Comparison of ENCODE assay signal across 10 cellular contexts in genomic region chr1:169487153-169487552, GRCh38. TPM values are rescaled to one million over a fixed set of nuclear protein-coding genes. Genes with fewer than 3 reads are reported as not detected.
DNase-seq lines count a peak whose midpoint lies in the region; ATAC-seq, FAIRE-seq and TF ChIP-seq lines count a peak whose summit lies in the region.
"Had no signal": no experiment of that assay in that cellular context is flagged by ENCODE, and none has a peak within 500 bp of the region (broad histone marks: within the 10 kb centered on the region; RNA-seq: fewer than 3 reads in every experiment).

No MANE protein-coding gene starts in this region.

- no peak overlapping the region for H3K4ac ChIP-seq in H1 (replicated peaks; ENCODE audit: insufficient read length, low read depth, low read length)

- POLR2A ChIA-PET in Caco-2 (lab: Charles Lee) (interaction anchor here (1.9 to 2.0 kb wide), 2 partner anchors 20 to 22 kb away, joined by 10 to 13 read pairs; no protein-coding TSS in a partner anchor), H1 (lab: Charles Lee; ENCODE audit: partially characterized antibody) (interaction anchor here (1.0 to 1.6 kb wide), 4 partner anchors 9 to 59 kb away, joined by 3 to 4 read pairs (median 4); no protein-coding TSS in a partner anchor)

- no peak overlapping the region for H4K91ac ChIP-seq in H1 (replicated peaks; ENCODE audit: insufficient read length, low read length)

- H3K79me2 ChIP-seq in OCI-LY1 (ENCODE audit: insufficient read depth, low read length), result no peaks in the 10 kb centered on the region
- peaks cover 10 to 31% of the 10 kb centered on the region in 2 experiments; a peak in 3 of 4 replicates for H3K79me2 ChIP-seq in H1 (ENCODE audit: control insufficient read depth in 1 of 2, insufficient read depth in 2 of 2, low read length in 2 of 2)
- peaks cover 31% of the 10 kb centered on the region for H3K79me2 ChIP-seq in osteoblast (ENCODE audit: insufficient read depth, low read length)

- H3K18ac ChIP-seq in H1 (ENCODE audit: extremely low read depth, low read length), result no peak overlapping the region

- H2BK120ac ChIP-seq in H1 (replicated peaks; ENCODE audit: low read depth, low read length), result no peak overlapping the region

- H3K9me3 ChIP-seq in Caco-2, result no peaks in the 10 kb centered on the region
- H3K9me3 ChIP-seq in OCI-LY1 (ENCODE audit: low read length), result no peaks in the 10 kb centered on the region
- no peaks in the 10 kb centered on the region for H3K9me3 ChIP-seq in H1 (ENCODE audit: insufficient read depth in 2 of 2, low read depth in 1 of 2, low read length in 1 of 2)
- no peaks in the 10 kb centered on the region for H3K9me3 ChIP-seq in osteoblast (ENCODE audit: low read depth, low read length)

- H3K27ac ChIP-seq in OCI-LY1 (ENCODE audit: low read depth, low read length, poor library complexity, severe bottlenecking) (no peak overlapping the region), H1 (ENCODE audit: low read depth, low read length) (no peak overlapping the region), osteoblast (ENCODE audit: low read depth, low read length) (peak overlapping the region; percentile 99)

- CTCF ChIA-PET in Caco-2 (lab: Charles Lee) (interaction anchor here (1.9 kb wide), 1 partner anchor 59 kb away, joined by 15 read pairs; no protein-coding TSS in a partner anchor), H1 (lab: Charles Lee; ENCODE audit: partially characterized antibody) (interaction anchor here (1.0 kb wide), 1 partner anchor 59 kb away, joined by 4 read pairs; no protein-coding TSS in a partner anchor)

- no peak overlapping the region for H4K5ac ChIP-seq in H1 (ENCODE audit: insufficient read length, low read depth, low read length)

- no peak overlapping the region for H2BK15ac ChIP-seq in H1 (ENCODE audit: low read length)

- H4K8ac ChIP-seq in H1 (ENCODE audit: extremely low read depth, insufficient read depth, low read length), result no peak overlapping the region

- H2AFZ ChIP-seq in OCI-LY1 (ENCODE audit: low read length) (no peak overlapping the region), H1 (ENCODE audit: low read length) (no peak overlapping the region), osteoblast (ENCODE audit: low read length) (no peak overlapping the region)

- DNase-seq in Caco-2, result no peak
- no peak for DNase-seq in H1 (ENCODE audit: low read depth in 1 of 2, low spot score in 2 of 2)
- DNase-seq in osteoblast (ENCODE audit: insufficient read length, low spot score, missing footprints), result no peak
- DNase-seq in NCI-H2029 (lab: John Stamatoyannopoulos, UW), result no peak
- DNase-seq in NK-92 treated with Interleukin-12 subunit alpha and Interleukin-12 subunit beta, amount 100 ng/mL, for 24 hours (lab: John Stamatoyannopoulos, UW), result no peak
- DNase-seq: substantia nigra had no signal

- no peak overlapping the region for H3K14ac ChIP-seq in H1 (ENCODE audit: insufficient read length)

- H2BK20ac ChIP-seq in H1 (ENCODE audit: low read length), result no peak overlapping the region

- H3K4me3 Mint-ChIP-seq in Caco-2 (ENCODE audit: unreplicated experiment), result peak overlapping the region; percentile 89
- H3K4me3 Mint-ChIP-seq in stimulated activated memory B cell treated with anti-CD40 and anti-IgM and Interleukin-4, amounts not matched to agents 10 μg/mL and 1 μg/mL and 100 μg/mL, for 72 hours, result no peak overlapping the region

- TF ChIP-seq POLR2A in H1 (IDR thresholded peaks at IDR 0.05; ENCODE audit: control extremely low read depth in 1 of 2, low read depth in 2 of 2, low read length in 2 of 2), result no peak

- TF ChIP-seq EP300 in H1 (IDR thresholded peaks at IDR 0.05; ENCODE audit: borderline replicate concordance in 1 of 2, low read depth in 2 of 2, low read length in 2 of 2), result no peak

- H2BK5ac ChIP-seq in H1 (ENCODE audit: low read depth, low read length), result no peak overlapping the region

- peak overlapping the region; percentile 94 for H3K27ac Mint-ChIP-seq in Caco-2 (ENCODE audit: unreplicated experiment)
- H3K27ac Mint-ChIP-seq in stimulated activated memory B cell treated with anti-CD40 and anti-IgM and Interleukin-4, amounts not matched to agents 10 μg/mL and 1 μg/mL and 100 μg/mL, for 72 hours, result no peak overlapping the region

- peaks cover 33% of the 10 kb centered on the region for H3K4me1 ChIP-seq in Caco-2
- peaks cover 37% of the 10 kb centered on the region for H3K4me1 ChIP-seq in OCI-LY1 (ENCODE audit: insufficient read depth, low read length, severe bottlenecking)
- peaks cover 0 to 18% (median 8%) of the 10 kb centered on the region in 4 experiments; a peak in 4 of 7 replicates for H3K4me1 ChIP-seq in H1 (replicated peaks in 1 of 4; ENCODE audit: control insufficient read depth in 3 of 4, insufficient read depth in 4 of 4, low read length in 3 of 4)
- peaks cover 38% of the 10 kb centered on the region for H3K4me1 ChIP-seq in osteoblast (ENCODE audit: insufficient read depth, low read length)

- no peak overlapping the region for H3K56ac ChIP-seq in H1 (replicated peaks; ENCODE audit: insufficient read length, low read depth, low read length)

- H3K36me3 ChIP-seq in Caco-2 (ENCODE audit: control insufficient read depth, insufficient read depth, low read length), result no peaks in the 10 kb centered on the region
- no peaks in the 10 kb centered on the region for H3K36me3 ChIP-seq in OCI-LY1 (ENCODE audit: insufficient read depth, low read length)
- H3K36me3 ChIP-seq in H1 (ENCODE audit: control insufficient read depth in 2 of 4, insufficient read depth in 4 of 4, low read length in 3 of 4), result no peaks in the 10 kb centered on the region
- no peaks in the 10 kb centered on the region for H3K36me3 ChIP-seq in osteoblast (ENCODE audit: insufficient read depth, low read length)

- H3K27me3 Mint-ChIP-seq in Caco-2 (ENCODE audit: insufficient read depth, unreplicated experiment), result no peaks in the 10 kb centered on the region
- no peaks in the 10 kb centered on the region for H3K27me3 Mint-ChIP-seq in stimulated activated memory B cell treated with anti-CD40 and anti-IgM and Interleukin-4, amounts not matched to agents 10 μg/mL and 1 μg/mL and 100 μg/mL, for 72 hours
- H3K27me3 Mint-ChIP-seq: memory B cell had no signal

- no peaks in the 10 kb centered on the region for H3K9me3 Mint-ChIP-seq in Caco-2 (ENCODE audit: unreplicated experiment)
- no peaks in the 10 kb centered on the region for H3K9me3 Mint-ChIP-seq in stimulated activated memory B cell treated with anti-CD40 and anti-IgM and Interleukin-4, amounts not matched to agents 10 μg/mL and 1 μg/mL and 100 μg/mL, for 72 hours
- H3K9me3 Mint-ChIP-seq: memory B cell had no signal

- no peak for ATAC-seq in stimulated activated memory B cell treated with anti-CD40 and anti-IgM and Interleukin-4, amounts not matched to agents 10 μg/mL and 1 μg/mL and 100 μg/mL, for 72 hours
- no peak for ATAC-seq in HG03520 (IDR thresholded peaks at IDR 0.05; ENCODE audit: unreplicated experiment)

- H4K20me1 ChIP-seq in OCI-LY1 (ENCODE audit: insufficient read depth, low read length) (no peaks in the 10 kb centered on the region), H1 (replicated peaks in 1 of 2; ENCODE audit: control insufficient read depth in 1 of 2, insufficient read depth in 2 of 2, low read length in 2 of 2) (peaks cover 0 to 3% of the 10 kb centered on the region in 2 experiments), osteoblast (ENCODE audit: insufficient read depth, low read length) (no peaks in the 10 kb centered on the region)

- TF ChIP-seq CTCF in Caco-2 (IDR thresholded peaks at IDR 0.05; ENCODE audit: insufficient read depth in 1 of 2, low read depth in 1 of 2, low read length in 1 of 2, severe bottlenecking in 1 of 2, unreplicated experiment in 1 of 2), result no peak
- no peak for TF ChIP-seq CTCF in OCI-LY1 (IDR thresholded peaks at IDR 0.05; ENCODE audit: low read length)
- TF ChIP-seq CTCF in H1 (IDR thresholded peaks at IDR 0.05; ENCODE audit: control extremely low read depth in 1 of 3, insufficient read depth in 1 of 3, low read depth in 1 of 3, low read length in 3 of 3), result no peak
- no peak for TF ChIP-seq CTCF in osteoblast (IDR thresholded peaks at IDR 0.05; ENCODE audit: extremely low read depth, low read depth, low read length)

- H3K4me2 ChIP-seq in OCI-LY1 (ENCODE audit: low read length), result peak overlapping the region; percentile 77
- H3K4me2 ChIP-seq in H1 (ENCODE audit: insufficient read depth in 1 of 2, low read depth in 2 of 2, low read length in 2 of 2), result peak overlapping the region; percentile 88 to 94; a peak in 2 of 4 replicates
- peak overlapping the region; percentile 95 for H3K4me2 ChIP-seq in osteoblast (ENCODE audit: insufficient read depth, low read length)

- no peak overlapping the region for H2BK12ac ChIP-seq in H1 (ENCODE audit: low read depth, low read length)

- H3K23me2 ChIP-seq in H1 (ENCODE audit: low read depth, low read length), result peaks cover 12% of the 10 kb centered on the region

- H3K9me2 ChIP-seq in OCI-LY1 (ENCODE audit: low read depth, low read length), result no peaks in the 10 kb centered on the region

- H3F3A ChIP-seq in OCI-LY1 (ENCODE audit: insufficient read depth, low read length), result no peaks in the 10 kb centered on the region

- FAIRE-seq in H1 (lab: Jason Lieb, UNC), result no peak

- no peak overlapping the region for H3K23ac ChIP-seq in H1 (ENCODE audit: insufficient read length)

- WGBS in H1 (ENCODE audit: extremely low coverage in 1 of 2, insufficient coverage in 1 of 2, insufficient read length in 1 of 2, insufficient replicate concordance in 2 of 2, low coverage in 1 of 2, low lambda C conversion rate in 2 of 2, missing lambda C conversion rate in 1 of 2), 2 experiments, result 90% methylated on average over 5 of the region's 5 CpGs; no CpG with 5 or more reads in 1 of the 2 experiments

- H2AK5ac ChIP-seq in H1 (ENCODE audit: low read depth, low read length), result no peak overlapping the region

- intact Hi-C loops in Caco-2 (cut with micrococcal nuclease; ENCODE audit: unreplicated experiment), result no loop called here

- H3K9ac ChIP-seq in OCI-LY1 (ENCODE audit: low read length), result no peak overlapping the region
- H3K9ac ChIP-seq in H1 (replicated peaks in 1 of 4; ENCODE audit: extremely low read depth in 1 of 4, low read depth in 3 of 4, low read length in 3 of 4), result no peak overlapping the region

- no peak for TF ChIP-seq RAD21 in H1 (IDR thresholded peaks at IDR 0.05 in 1 of 2, conservative IDR thresholded peaks at IDR 0.05 in 1 of 2; ENCODE audit: low read depth in 2 of 2, low read length in 2 of 2)

- H3K27me3 ChIP-seq in Caco-2 (replicated peaks; ENCODE audit: control insufficient read depth, insufficient read depth, low read length), result no peaks in the 10 kb centered on the region
- no peaks in the 10 kb centered on the region for H3K27me3 ChIP-seq in OCI-LY1 (ENCODE audit: insufficient read depth, low read length)
- no peaks in the 10 kb centered on the region for H3K27me3 ChIP-seq in H1 (replicated peaks in 1 of 4; ENCODE audit: control insufficient read depth in 3 of 4, extremely low read depth in 1 of 4, insufficient read depth in 3 of 4, low read length in 3 of 4)
- H3K27me3 ChIP-seq in osteoblast (ENCODE audit: insufficient read depth, low read length), result no peaks in the 10 kb centered on the region

- H3K79me1 ChIP-seq in H1 (ENCODE audit: low read depth, low read length), result peaks cover 9% of the 10 kb centered on the region

- no TSS peak for BruUV-seq in Caco-2 (replicated peaks; lab: Mats Ljungman, UMichigan)

- H3K4me3 ChIP-seq in Caco-2 (ENCODE audit: low read depth, low read length), result no peak overlapping the region; the same call in 1 of the 2 replicates
- peak overlapping the region; percentile 85 for H3K4me3 ChIP-seq in OCI-LY1 (ENCODE audit: low read depth, low read length, poor library complexity, severe bottlenecking)
- peak overlapping the region in 2 of 4 experiments; percentile 84 to 91; a peak in 4 of 8 replicates for H3K4me3 ChIP-seq in H1 (ENCODE audit: extremely low read depth in 1 of 4, insufficient read depth in 2 of 4, low read depth in 3 of 4, low read length in 4 of 4)
- peak overlapping the region; percentile 86 for H3K4me3 ChIP-seq in osteoblast (ENCODE audit: insufficient read depth, low read length)

- peaks cover 25% of the 10 kb centered on the region for H3K36me3 Mint-ChIP-seq in Caco-2 (ENCODE audit: insufficient read depth, unreplicated experiment)
- no peaks in the 10 kb centered on the region for H3K36me3 Mint-ChIP-seq in stimulated activated memory B cell treated with anti-CD40 and anti-IgM and Interleukin-4, amounts not matched to agents 10 μg/mL and 1 μg/mL and 100 μg/mL, for 72 hours
- H3K36me3 Mint-ChIP-seq: memory B cell had no signal

- H3K4me1 Mint-ChIP-seq in Caco-2 (ENCODE audit: low read depth, unreplicated experiment), result peaks cover 24% of the 10 kb centered on the region
- H3K4me1 Mint-ChIP-seq in stimulated activated memory B cell treated with anti-CD40 and anti-IgM and Interleukin-4, amounts not matched to agents 10 μg/mL and 1 μg/mL and 100 μg/mL, for 72 hours, result peaks cover 36% of the 10 kb centered on the region

RNA-seq across cellular contexts. Expression of gene SLC19A2, which starts 1.4 kb away (rescaled TPM):
- 28.7 and 31.5 TPM in 2 replicates for total RNA-seq in Caco-2 (2022)
- 22.5 and 23.2 TPM in 2 replicates for total RNA-seq in H1 (2021; fragmentation: NEBNext Ultra II Directional; extraction: Animal tissue kit (Norgen Biotek cat#: 25700))
- 18.4 and 21.2 TPM in 2 replicates for polyA plus RNA-seq in H1 (2011; rRNA removed)
- 19.7 TPM for polyA plus RNA-seq in H1 (2011; cell fraction: cytosol; rRNA removed)
- polyA plus RNA-seq in H1 (2011; cell fraction: nucleus; rRNA removed), result 13.0 TPM
- polyA plus RNA-seq in H1 (2012, experiment 1 of 2), result 8.7 to 14.7 TPM (median 11.7 TPM) in 4 replicates
- polyA plus RNA-seq in H1 (2012, experiment 2 of 2), result 2.7 TPM
- 24.8 TPM for polyA plus RNA-seq in H1 (2013, experiment 1 of 2)
- 30.6 TPM for polyA plus RNA-seq in H1 (2013, experiment 2 of 2)
- polyA minus RNA-seq in H1 (2011; rRNA and poly(A)+ RNA removed), result 38.0 and 48.9 TPM in 2 replicates
- polyA minus RNA-seq in H1 (2011; cell fraction: cytosol; rRNA and poly(A)+ RNA removed), result 15.7 TPM
- polyA minus RNA-seq in H1 (2011; cell fraction: nucleus; rRNA and poly(A)+ RNA removed), result 23.6 TPM
- total RNA-seq in osteoblast, result 8.5 and 10.5 TPM in 2 replicates

RNA-seq across cellular contexts. Expression of gene CCDC181, which starts 59.9 kb away (rescaled TPM):
- total RNA-seq in Caco-2 (2022), result 0.23 and 0.42 TPM in 2 replicates
- total RNA-seq in H1 (2021; fragmentation: NEBNext Ultra II Directional; extraction: Animal tissue kit (Norgen Biotek cat#: 25700)), result 2.4 and 3.7 TPM in 2 replicates
- 0.39 and 1.2 TPM in 2 replicates for polyA plus RNA-seq in H1 (2011; rRNA removed)
- polyA plus RNA-seq in H1 (2011; cell fraction: cytosol; rRNA removed), result 1.9 TPM
- polyA plus RNA-seq in H1 (2011; cell fraction: nucleus; rRNA removed), result 1.2 TPM
- polyA plus RNA-seq in H1 (2012, experiment 1 of 2), result 2.7 to 5.5 TPM (median 2.9 TPM) in 4 replicates
- 0.33 TPM for polyA plus RNA-seq in H1 (2012, experiment 2 of 2)
- 5.6 TPM for polyA plus RNA-seq in H1 (2013, experiment 1 of 2)
- polyA plus RNA-seq in H1 (2013, experiment 2 of 2), result 5.6 TPM
- 0.54 and 1.00 TPM in 2 replicates for polyA minus RNA-seq in H1 (2011; rRNA and poly(A)+ RNA removed)
- polyA minus RNA-seq in H1 (2011; cell fraction: cytosol; rRNA and poly(A)+ RNA removed), result 1.2 TPM
- polyA minus RNA-seq in H1 (2011; cell fraction: nucleus; rRNA and poly(A)+ RNA removed), result 3.6 TPM
- 0.29 and 0.36 TPM in 2 replicates for total RNA-seq in osteoblast
